Comparison of ENCODE assay signal across 1 cellular context in genomic region chr6:83637953-83638352, GRCh38.
TF ChIP-seq lines count a peak whose summit lies in the region.

No MANE protein-coding gene starts in this region.

TF ChIP-seq in WTC11, 78 proteins besides CTCF, POLR2A, EP300 and RAD21:
- no peak for TF ChIP-seq IRF1 (CRISPR knock-in tag; IDR thresholded peaks at IDR 0.05)
- TF ChIP-seq SOX15 (CRISPR knock-in tag; IDR thresholded peaks at IDR 0.05): no peak
- TF ChIP-seq HMGXB4 (CRISPR knock-in tag; IDR thresholded peaks at IDR 0.05): no peak
- no peak for TF ChIP-seq ZNF219 (CRISPR knock-in tag; IDR thresholded peaks at IDR 0.05; ENCODE audit: borderline replicate concordance)
- no peak for TF ChIP-seq JUN (CRISPR knock-in tag; IDR thresholded peaks at IDR 0.05)
- TF ChIP-seq E2F4 (CRISPR knock-in tag; IDR thresholded peaks at IDR 0.05; ENCODE audit: borderline replicate concordance, low read depth): no peak
- no peak for TF ChIP-seq ZNF317 (CRISPR knock-in tag; IDR thresholded peaks at IDR 0.05; ENCODE audit: borderline replicate concordance, low read depth)
- no peak for TF ChIP-seq ATF6 (CRISPR knock-in tag; IDR thresholded peaks at IDR 0.05)
- TF ChIP-seq ERG (CRISPR knock-in tag; IDR thresholded peaks at IDR 0.05): no peak
- TF ChIP-seq ELF4 (CRISPR knock-in tag; IDR thresholded peaks at IDR 0.05; ENCODE audit: low read depth): no peak
- no peak for TF ChIP-seq E2F5 (CRISPR knock-in tag; IDR thresholded peaks at IDR 0.05)
- no peak for TF ChIP-seq HMGA2 (CRISPR knock-in tag; IDR thresholded peaks at IDR 0.05)
- no peak for TF ChIP-seq ZNF281 (CRISPR knock-in tag; IDR thresholded peaks at IDR 0.05)
- no peak for TF ChIP-seq ATF1 (CRISPR knock-in tag; IDR thresholded peaks at IDR 0.05)
